ENCODE assay signal across 11 cellular contexts in genomic region chr17:45812102-45812501, GRCh38.
DNase-seq lines count a peak whose midpoint lies in the region; ATAC-seq and TF ChIP-seq lines count a peak whose summit lies in the region.
"Had no signal": no experiment of that assay in that cellular context is flagged by ENCODE, and none has a peak within 500 bp of the region (broad histone marks: within the 10 kb centered on the region; RNA-seq: fewer than 3 reads in every experiment).

No MANE protein-coding gene starts in this region.

- DNase-seq in NCI-H510A treated with DMSO at 0.1 percent for 48 hours (lab: John Stamatoyannopoulos, UW): peak; percentile 4
- DNase-seq in NCI-H510A (lab: John Stamatoyannopoulos, UW): no peak
- DNase-seq in NCI-H1694 (lab: John Stamatoyannopoulos, UW): peak; percentile 37
- DNase-seq in choroid plexus epithelial cell (ENCODE audit: low read depth): peak; percentile 24
- no peak for DNase-seq in NK-92 treated with Interleukin-12 subunit alpha and Interleukin-12 subunit beta, amount 100 ng/mL, for 24 hours (lab: John Stamatoyannopoulos, UW)
- DNase-seq: SK-N-SH; stimulated activated CD4-positive, alpha-beta T cell treated with anti-CD3 and anti-CD28 coated beads, Interleukin-12 subunit alpha, Interleukin-12 subunit beta, amount 100 ng/mL, for 4 hours; stimulated activated naive B cell treated with anti-CD40 and anti-IgM and Interleukin-4, amounts not matched to agents 10 μg/mL and 1 μg/mL and 100 μg/mL, for 72 hours had no signal

- no peaks in the 10 kb centered on the region for H3K9me3 ChIP-seq in parathyroid adenoma (ENCODE audit: control insufficient read depth, low read length)
- H3K9me3 ChIP-seq: SK-N-SH had no signal

- H3K36me3 ChIP-seq in parathyroid adenoma (ENCODE audit: control insufficient read depth, insufficient read depth, low read length): no peaks in the 10 kb centered on the region

- H2AFZ ChIP-seq in parathyroid adenoma: no peak overlapping the region

- H3K4me3 ChIP-seq in choroid plexus epithelial cell (ENCODE audit: low read depth, low read length) (no peak overlapping the region), parathyroid adenoma (ENCODE audit: low read depth, low read length) (no peak overlapping the region)

- no peak overlapping the region for H3K4me2 ChIP-seq in parathyroid adenoma (ENCODE audit: low read length)
- H3K4me2 ChIP-seq: SK-N-SH had no signal

- H3K4me1 ChIP-seq in parathyroid adenoma: no peaks in the 10 kb centered on the region

- no peaks in the 10 kb centered on the region for H3K79me2 ChIP-seq in parathyroid adenoma

- H3K9ac ChIP-seq in parathyroid adenoma: no peak overlapping the region
- H3K9ac ChIP-seq: SK-N-SH had no signal

- TF ChIP-seq CTCF in choroid plexus epithelial cell (conservative IDR thresholded peaks at IDR 0.05; ENCODE audit: low read depth, low read length) (peak; percentile 25), parathyroid adenoma (IDR thresholded peaks at IDR 0.05) (peak; percentile 23)

- no peaks in the 10 kb centered on the region for H3K27me3 ChIP-seq in parathyroid adenoma (ENCODE audit: control insufficient read depth, insufficient read depth, low read length)

- no peak overlapping the region for H3K27ac ChIP-seq in parathyroid adenoma

- no peak for ATAC-seq in GM21576 (IDR thresholded peaks at IDR 0.05; ENCODE audit: unreplicated experiment)
- no peak for ATAC-seq in GM21515 (IDR thresholded peaks at IDR 0.05; ENCODE audit: unreplicated experiment)
- ATAC-seq: stimulated activated naive B cell treated with anti-CD40 and anti-IgM and Interleukin-4, amounts not matched to agents 10 μg/mL and 1 μg/mL and 100 μg/mL, for 72 hours had no signal

Comparison
In these comparisons a context has a peak if more than half of its experiments do, and no peak if none do; other contexts are left out.
1. DNase-seq: peak in NCI-H510A treated with DMSO at 0.1 percent for 48 hours (single experiment), NCI-H1694 (single experiment) and choroid plexus epithelial cell (single experiment); none in NCI-H510A (single experiment) and NK-92 treated with Interleukin-12 subunit alpha and Interleukin-12 subunit beta, amount 100 ng/mL, for 24 hours (single experiment).